ENCODE assay signal across 23 cellular contexts in genomic region chr20:62736407-62737071, GRCh38. TPM values are rescaled to one million over a fixed set of nuclear protein-coding genes. Genes with fewer than 3 reads are reported as not detected.
DNase-seq lines count a peak whose midpoint lies in the region; ATAC-seq and TF ChIP-seq lines count a peak whose summit lies in the region.
"Had no signal": no experiment of that assay in that cellular context is flagged by ENCODE, and none has a peak within 500 bp of the region (broad histone marks: within the 10 kb centered on the region; RNA-seq: fewer than 3 reads in every experiment).

No MANE protein-coding gene starts in this region.

- no peak for ATAC-seq in Right ventricle myocardium superior (ENCODE audit: poor library complexity)
- ATAC-seq in sciatic nerve: no peak
- ATAC-seq in GM18873 (IDR thresholded peaks at IDR 0.05; ENCODE audit: low FRiP score, unreplicated experiment): no peak
- ATAC-seq: activated T-cell treated with anti-CD3 and anti-CD28 coated beads, Interleukin-2, amount 50 U/mL, for 72 hours; foreskin keratinocyte; stimulated activated naive CD8-positive, alpha-beta T cell treated with anti-CD3 and anti-CD28 coated beads, Interleukin-15, amount 100 ng/mL, for 72 hours had no signal

- H3K36me3 ChIP-seq in right atrium auricular region (no peaks in the 10 kb centered on the region), KOPT-K1 (ENCODE audit: insufficient read depth, low read length) (no peaks in the 10 kb centered on the region)
- H3K36me3 ChIP-seq: spleen, tibial nerve had no signal

- H3K27ac Mint-ChIP-seq in chondrocyte (ENCODE audit: unreplicated experiment): no peak overlapping the region
- H3K27ac Mint-ChIP-seq: activated naive CD8-positive, alpha-beta T cell treated with anti-CD3 and anti-CD28 coated beads for 36 hours; activated T-cell treated with anti-CD3 and anti-CD28 coated beads, Interleukin-2, amount 50 U/mL, for 72 hours had no signal

- DNase-seq in Right ventricle myocardium superior: peak; percentile 28
- no peak for DNase-seq in right atrium auricular region (ENCODE audit: low spot score)
- peak; percentile 63 for DNase-seq in chondrocyte (ENCODE audit: low spot score)
- DNase-seq in sciatic nerve (ENCODE audit: low spot score): peak; percentile 43
- DNase-seq in stimulated activated CD4-positive, alpha-beta T cell treated with anti-CD3 and anti-CD28 coated beads, Interleukin-2, amount 100 ng/mL, for 48 hours: no peak
- no peak for DNase-seq in GDM1 (lab: John Stamatoyannopoulos, UW)
- DNase-seq: activated naive CD8-positive, alpha-beta T cell treated with anti-CD3 and anti-CD28 coated beads for 36 hours; activated T-cell treated with anti-CD3 and anti-CD28 coated beads, Interleukin-2, amount 50 U/mL, for 72 hours; COR-L47; DMS79; effector CD8-positive, alpha-beta T cell; foreskin keratinocyte; hypothalamus; NCI-H1105; NCI-H2081; NCI-H510A treated with DMSO at 0.1 percent for 48 hours; stimulated activated CD4-positive, alpha-beta T cell treated with anti-CD3 and anti-CD28 coated beads, Interleukin-4, amount 100 ng/mL, for 4 hours; stimulated activated naive CD8-positive, alpha-beta T cell treated with anti-CD3 and anti-CD28 coated beads, Interleukin-15, amount 100 ng/mL, for 72 hours had no signal

- TF ChIP-seq CTCF in right atrium auricular region (IDR thresholded peaks at IDR 0.05) (no peak), chondrocyte (IDR thresholded peaks at IDR 0.05) (no peak)

- H3K4me3 ChIP-seq in right atrium auricular region: no peak overlapping the region
- H3K4me3 ChIP-seq: spleen, tibial nerve had no signal

- H3K27me3 Mint-ChIP-seq in chondrocyte (ENCODE audit: low read depth): peaks cover 20% of the 10 kb centered on the region
- H3K27me3 Mint-ChIP-seq: activated naive CD8-positive, alpha-beta T cell treated with anti-CD3 and anti-CD28 coated beads for 36 hours had no signal

- H3K9me3 ChIP-seq in right atrium auricular region (no peaks in the 10 kb centered on the region), KOPT-K1 (ENCODE audit: insufficient read depth, low read length, poor library complexity, severe bottlenecking) (no peaks in the 10 kb centered on the region)
- H3K9me3 ChIP-seq: spleen, tibial nerve had no signal

- no peaks in the 10 kb centered on the region for H3K9me3 Mint-ChIP-seq in chondrocyte (ENCODE audit: low read depth)
- H3K9me3 Mint-ChIP-seq: activated naive CD8-positive, alpha-beta T cell treated with anti-CD3 and anti-CD28 coated beads for 36 hours; activated T-cell treated with anti-CD3 and anti-CD28 coated beads, Interleukin-2, amount 50 U/mL, for 72 hours; stimulated activated naive CD8-positive, alpha-beta T cell treated with anti-CD3 and anti-CD28 coated beads, Interleukin-15, amount 100 ng/mL, for 72 hours had no signal

- H3K4me1 ChIP-seq in right atrium auricular region: peaks cover 0 to 17% of the 10 kb centered on the region in 2 donors

- H3K27ac ChIP-seq in right atrium auricular region (no peak overlapping the region), KOPT-K1 (ENCODE audit: low read depth, low read length, poor library complexity, severe bottlenecking) (peak overlapping the region; percentile 100)
- H3K27ac ChIP-seq: foreskin keratinocyte, spleen, tibial nerve had no signal

- H3K4me3 Mint-ChIP-seq in chondrocyte (ENCODE audit: unreplicated experiment): no peak overlapping the region
- H3K4me3 Mint-ChIP-seq: activated naive CD8-positive, alpha-beta T cell treated with anti-CD3 and anti-CD28 coated beads for 36 hours; activated T-cell treated with anti-CD3 and anti-CD28 coated beads, Interleukin-2, amount 50 U/mL, for 72 hours; stimulated activated naive CD8-positive, alpha-beta T cell treated with anti-CD3 and anti-CD28 coated beads, Interleukin-15, amount 100 ng/mL, for 72 hours had no signal

- no peaks in the 10 kb centered on the region for H3K27me3 ChIP-seq in right atrium auricular region

- no peaks in the 10 kb centered on the region for H3K36me3 Mint-ChIP-seq in chondrocyte (ENCODE audit: low read depth)
- H3K36me3 Mint-ChIP-seq: activated naive CD8-positive, alpha-beta T cell treated with anti-CD3 and anti-CD28 coated beads for 36 hours had no signal

- intact Hi-C loops in Right ventricle myocardium superior (cut with DNase I) (no loop called here), sciatic nerve (cut with DNase I) (no loop called here)

- peaks cover 11% of the 10 kb centered on the region for H3K4me1 Mint-ChIP-seq in chondrocyte (ENCODE audit: low read depth)

RNA-seq across cellular contexts. Expression of gene NTSR1, which starts 27.9 kb away (rescaled TPM):
- total RNA-seq in Right ventricle myocardium superior (not detected), right atrium auricular region (under 1 TPM in 1 of 2 donors, not detected in 1; 0.43 TPM), chondrocyte (0.10 TPM in 1 of 3 replicates, not detected in the others), sciatic nerve (0.09 TPM)
- total RNA-seq: activated CD8-positive, alpha-beta memory T cell treated with anti-CD3 and anti-CD28 coated beads for 36 hours; activated naive CD8-positive, alpha-beta T cell treated with anti-CD3 and anti-CD28 coated beads for 36 hours; activated T-cell treated with anti-CD3 and anti-CD28 coated beads, Interleukin-2, amount 50 U/mL, for 72 hours had no signal

RNA-seq across cellular contexts. Expression of gene MRGBP, which starts 59.7 kb away (rescaled TPM):
- total RNA-seq in Right ventricle myocardium superior (10.2 TPM), right atrium auricular region (10 to 100 TPM in 1 of 2 donors, 1 to 10 TPM in 1; 8.4 to 11.1 TPM), chondrocyte (9.5 to 10.4 TPM (median 10.3 TPM) in 3 replicates), sciatic nerve (10.4 TPM)

Comparison
In these comparisons a context has a peak if more than half of its experiments do, and no peak if none do; other contexts are left out.
1. DNase-seq: peak in Right ventricle myocardium superior (single experiment), chondrocyte (single experiment) and sciatic nerve (single experiment); none in right atrium auricular region (single experiment), stimulated activated CD4-positive, alpha-beta T cell treated with anti-CD3 and anti-CD28 coated beads, Interleukin-2, amount 100 ng/mL, for 48 hours (0 of 2) and GDM1 (single experiment).